ENCODE assay signal across 8 cellular contexts in genomic region chr1:43973981-43974442, GRCh38. TPM values are rescaled to one million over a fixed set of nuclear protein-coding genes. Genes with fewer than 3 reads are reported as not detected.
DNase-seq lines count a peak whose midpoint lies in the region; ATAC-seq and TF ChIP-seq lines count a peak whose summit lies in the region.

No MANE protein-coding gene starts in this region.

- H3K36me3 Mint-ChIP-seq in activated naive CD4-positive, alpha-beta T cell treated with anti-CD3 and anti-CD28 coated beads, Interleukin-2, amount 10 ng/mL, durations not matched to agents 7 days and 5 days, result peaks cover 35% of the 10 kb centered on the region
- H3K36me3 Mint-ChIP-seq in stimulated activated effector memory CD8-positive, alpha-beta T cell treated with anti-CD3 and anti-CD28 coated beads, Interleukin-12 subunit alpha, Interleukin-12 subunit beta, amount 100 ng/mL, for 72 hours, result peaks cover 37% of the 10 kb centered on the region

- ATAC-seq in stimulated activated effector memory CD8-positive, alpha-beta T cell treated with anti-CD3 and anti-CD28 coated beads, Interleukin-12 subunit alpha, Interleukin-12 subunit beta, amount 100 ng/mL, for 72 hours, result no peak
- no peak for ATAC-seq in GM19452 (IDR thresholded peaks at IDR 0.05; ENCODE audit: unreplicated experiment)

- no peaks in the 10 kb centered on the region for H3K27me3 ChIP-seq in right atrium auricular region

- peak overlapping the region; percentile 95 to 97 for H3K27ac ChIP-seq in right atrium auricular region

- CTCF ChIA-PET in activated naive CD4-positive, alpha-beta T cell treated with anti-CD3 and anti-CD28 coated beads, Interleukin-2, amount 10 ng/mL, durations not matched to agents 7 days and 5 days (lab: Charles Lee), result interaction anchor here (2.2 kb wide), 1 partner anchor 39 kb away, joined by 15 read pairs; no protein-coding TSS in a partner anchor

- no peak for DNase-seq in activated naive CD4-positive, alpha-beta T cell treated with anti-CD3 and anti-CD28 coated beads, Interleukin-2, amount 10 ng/mL, durations not matched to agents 7 days and 5 days
- DNase-seq in activated naive CD4-positive, alpha-beta T cell treated with Interleukin-2 at 50 U/mL for 16 hours, result no peak
- no peak for DNase-seq in right atrium auricular region (ENCODE audit: low spot score)
- no peak for DNase-seq in stimulated activated effector memory CD8-positive, alpha-beta T cell treated with anti-CD3 and anti-CD28 coated beads, Interleukin-12 subunit alpha, Interleukin-12 subunit beta, amount 100 ng/mL, for 72 hours (ENCODE audit: low spot score in 2 of 2)
- DNase-seq in OCI-M1 (lab: John Stamatoyannopoulos, UW), result no peak
- DNase-seq in stimulated activated naive CD4-positive, alpha-beta T cell treated with Interleukin-2 at 50 U/mL for 16 hours (lab: John Stamatoyannopoulos, UW), result no peak

- peaks cover 28% of the 10 kb centered on the region for H3K36me3 ChIP-seq in right atrium auricular region

- no peak for TF ChIP-seq CTCF in WI38 (IDR thresholded peaks at IDR 0.05; ENCODE audit: low read depth, low read length)
- no peak for TF ChIP-seq CTCF in right atrium auricular region (IDR thresholded peaks at IDR 0.05)

- peaks cover 3 to 57% of the 10 kb centered on the region in 2 donors for H3K4me1 ChIP-seq in right atrium auricular region

- no peaks in the 10 kb centered on the region for H3K9me3 ChIP-seq in right atrium auricular region

- peaks cover 68% of the 10 kb centered on the region for H3K4me1 Mint-ChIP-seq in activated naive CD4-positive, alpha-beta T cell treated with anti-CD3 and anti-CD28 coated beads, Interleukin-2, amount 10 ng/mL, durations not matched to agents 7 days and 5 days
- peaks cover 69% of the 10 kb centered on the region for H3K4me1 Mint-ChIP-seq in stimulated activated effector memory CD8-positive, alpha-beta T cell treated with anti-CD3 and anti-CD28 coated beads, Interleukin-12 subunit alpha, Interleukin-12 subunit beta, amount 100 ng/mL, for 72 hours

- H3K9me3 Mint-ChIP-seq in activated naive CD4-positive, alpha-beta T cell treated with anti-CD3 and anti-CD28 coated beads, Interleukin-2, amount 10 ng/mL, durations not matched to agents 7 days and 5 days, result no peaks in the 10 kb centered on the region
- H3K9me3 Mint-ChIP-seq in stimulated activated effector memory CD8-positive, alpha-beta T cell treated with anti-CD3 and anti-CD28 coated beads, Interleukin-12 subunit alpha, Interleukin-12 subunit beta, amount 100 ng/mL, for 72 hours, result no peaks in the 10 kb centered on the region

- H3K4me3 ChIP-seq in WI38 (ENCODE audit: low read depth, low read length) (peak overlapping the region; percentile 92), right atrium auricular region (peak overlapping the region; percentile 96)

- H3K4me3 Mint-ChIP-seq in activated naive CD4-positive, alpha-beta T cell treated with anti-CD3 and anti-CD28 coated beads, Interleukin-2, amount 10 ng/mL, durations not matched to agents 7 days and 5 days, result peak overlapping the region; percentile 75
- peak overlapping the region; percentile 87 for H3K4me3 Mint-ChIP-seq in stimulated activated effector memory CD8-positive, alpha-beta T cell treated with anti-CD3 and anti-CD28 coated beads, Interleukin-12 subunit alpha, Interleukin-12 subunit beta, amount 100 ng/mL, for 72 hours

- H3K27ac Mint-ChIP-seq in activated naive CD4-positive, alpha-beta T cell treated with anti-CD3 and anti-CD28 coated beads, Interleukin-2, amount 10 ng/mL, durations not matched to agents 7 days and 5 days, result peak overlapping the region; percentile 91
- H3K27ac Mint-ChIP-seq in stimulated activated effector memory CD8-positive, alpha-beta T cell treated with anti-CD3 and anti-CD28 coated beads, Interleukin-12 subunit alpha, Interleukin-12 subunit beta, amount 100 ng/mL, for 72 hours, result peak overlapping the region; percentile 90

- peaks cover 4% of the 10 kb centered on the region for H3K27me3 Mint-ChIP-seq in activated naive CD4-positive, alpha-beta T cell treated with anti-CD3 and anti-CD28 coated beads, Interleukin-2, amount 10 ng/mL, durations not matched to agents 7 days and 5 days

RNA-seq across cellular contexts. Expression of gene ATP6V0B, which starts 0.7 kb away (rescaled TPM):
- total RNA-seq in right atrium auricular region, result 100 to 1,000 TPM; 108 to 154 TPM

RNA-seq across cellular contexts. Expression of gene DPH2, which starts 4.2 kb away (rescaled TPM):
- 10 to 100 TPM; 20.5 to 23.0 TPM for total RNA-seq in right atrium auricular region

RNA-seq across cellular contexts. Expression of gene B4GALT2, which starts 5.0 kb away (rescaled TPM):
- total RNA-seq in right atrium auricular region, result 10 to 100 TPM; 33.0 to 48.5 TPM

RNA-seq across cellular contexts. Expression of gene CCDC24, which starts 17.4 kb away (rescaled TPM):
- total RNA-seq in right atrium auricular region, result 1 to 10 TPM; 1.6 to 2.0 TPM

RNA-seq across cellular contexts. Expression of gene IPO13, which starts 27.3 kb away (rescaled TPM):
- 10 to 100 TPM; 25.9 to 28.1 TPM for total RNA-seq in right atrium auricular region
